ENCODE assay signal across 17 cellular contexts in genomic region chr9:80552931-80553330, GRCh38.
DNase-seq lines count a peak whose midpoint lies in the region; ATAC-seq and TF ChIP-seq lines count a peak whose summit lies in the region.
"Had no signal": no experiment of that assay in that cellular context is flagged by ENCODE, and none has a peak within 500 bp of the region (broad histone marks: within the 10 kb centered on the region; RNA-seq: fewer than 3 reads in every experiment).

No MANE protein-coding gene starts in this region.

- H3K4me3 Mint-ChIP-seq in activated CD4-positive, alpha-beta T cell treated with anti-CD3 and anti-CD28 coated beads for 36 hours: no peak overlapping the region
- H3K4me3 Mint-ChIP-seq: activated CD8-positive, alpha-beta T cell treated with anti-CD3 and anti-CD28 coated beads for 36 hours; activated T-helper 1 cell treated with anti-CD3 and anti-CD28 coated beads, Interleukin-12 subunit alpha, Interleukin-12 subunit beta, Interleukin-2, Interleukin-4 antibody, amounts not matched to agents 30 ng/mL and 10 ng/mL and 1 ng/mL, durations not matched to agents 14 hours and 24 hours and 36 hours; immature natural killer cell had no signal

- H4K20me1 ChIP-seq in smooth muscle cell (ENCODE audit: low read depth): no peaks in the 10 kb centered on the region

- ATAC-seq in body of pancreas (no peak), right cardiac atrium (peak; percentile 87 to 89), GM21737 (IDR thresholded peaks at IDR 0.05; ENCODE audit: unreplicated experiment) (no peak)
- no peak for ATAC-seq in activated CD4-positive, alpha-beta T cell treated with anti-CD3 and anti-CD28 coated beads for 36 hours
- ATAC-seq: activated CD8-positive, alpha-beta T cell treated with anti-CD3 and anti-CD28 coated beads for 36 hours had no signal

- no peak overlapping the region for H3K4me3 ChIP-seq in body of pancreas
- no peak overlapping the region for H3K4me3 ChIP-seq in right cardiac atrium (ENCODE audit: low read length)
- H3K4me3 ChIP-seq in smooth muscle cell: no peak overlapping the region
- H3K4me3 ChIP-seq in thyroid gland (replicated peaks in 1 of 3): no peak overlapping the region
- H3K4me3 ChIP-seq: ovary, suprapubic skin had no signal

- H3K36me3 ChIP-seq in body of pancreas (replicated peaks in 1 of 2; ENCODE audit: insufficient read depth in 1 of 2, low read depth in 2 of 2) (no peaks in the 10 kb centered on the region), smooth muscle cell (ENCODE audit: low read depth) (no peaks in the 10 kb centered on the region), thyroid gland (no peaks in the 10 kb centered on the region)
- H3K36me3 ChIP-seq: ovary, suprapubic skin had no signal

- H3K36me3 Mint-ChIP-seq in activated CD4-positive, alpha-beta T cell treated with anti-CD3 and anti-CD28 coated beads for 36 hours (ENCODE audit: low read depth): no peaks in the 10 kb centered on the region
- H3K36me3 Mint-ChIP-seq: immature natural killer cell had no signal

- no peaks in the 10 kb centered on the region for H3K4me1 Mint-ChIP-seq in activated CD4-positive, alpha-beta T cell treated with anti-CD3 and anti-CD28 coated beads for 36 hours
- H3K4me1 Mint-ChIP-seq: immature natural killer cell had no signal

- H3K27me3 Mint-ChIP-seq in activated CD4-positive, alpha-beta T cell treated with anti-CD3 and anti-CD28 coated beads for 36 hours: no peaks in the 10 kb centered on the region
- H3K27me3 Mint-ChIP-seq: activated CD8-positive, alpha-beta T cell treated with anti-CD3 and anti-CD28 coated beads for 36 hours had no signal

- DNase-seq in HEK293T (ENCODE audit: extremely low spot score): peak; percentile 10
- peak in 3 of 4 donors; percentile 7 to 12 (median 10) for DNase-seq in body of pancreas
- peak; percentile 35 to 66 (median 51) for DNase-seq in right cardiac atrium
- no peak for DNase-seq in smooth muscle cell (lab: John Stamatoyannopoulos, UW; ENCODE audit: unreplicated experiment)
- DNase-seq in GF-D8 (lab: John Stamatoyannopoulos, UW): no peak
- DNase-seq in thyroid gland: no peak
- no peak for DNase-seq in activated CD4-positive, alpha-beta T cell treated with anti-CD3 and anti-CD28 coated beads for 36 hours
- DNase-seq: activated CD8-positive, alpha-beta T cell treated with anti-CD3 and anti-CD28 coated beads for 36 hours; DMS79; immature natural killer cell; NCI-H2107; SHP77 treated with DMSO at 0.1 percent for 48 hours; stimulated activated CD4-positive, alpha-beta T cell treated with anti-CD3 and anti-CD28 coated beads, Interleukin-15, amount 100 ng/mL, for 24 hours had no signal

- H3F3A ChIP-seq in smooth muscle cell (ENCODE audit: low read depth): no peaks in the 10 kb centered on the region

- H2AFZ ChIP-seq in smooth muscle cell (ENCODE audit: low read depth): no peak overlapping the region

- no peak overlapping the region for H3K27ac Mint-ChIP-seq in activated CD4-positive, alpha-beta T cell treated with anti-CD3 and anti-CD28 coated beads for 36 hours
- H3K27ac Mint-ChIP-seq: activated CD8-positive, alpha-beta T cell treated with anti-CD3 and anti-CD28 coated beads for 36 hours; activated T-helper 1 cell treated with anti-CD3 and anti-CD28 coated beads, Interleukin-12 subunit alpha, Interleukin-12 subunit beta, Interleukin-2, Interleukin-4 antibody, amounts not matched to agents 30 ng/mL and 10 ng/mL and 1 ng/mL, durations not matched to agents 14 hours and 24 hours and 36 hours; immature natural killer cell had no signal

- TF ChIP-seq CTCF in body of pancreas (IDR thresholded peaks at IDR 0.05) (no peak), smooth muscle cell (IDR thresholded peaks at IDR 0.05; ENCODE audit: borderline replicate concordance, insufficient read depth, poor library complexity, severe bottlenecking) (no peak), thyroid gland (IDR thresholded peaks at IDR 0.05) (no peak)

- H3K79me2 ChIP-seq in smooth muscle cell (ENCODE audit: low read depth): no peaks in the 10 kb centered on the region

- H3K9me3 Mint-ChIP-seq in activated CD4-positive, alpha-beta T cell treated with anti-CD3 and anti-CD28 coated beads for 36 hours (ENCODE audit: low read depth): peaks cover 2% of the 10 kb centered on the region
- H3K9me3 Mint-ChIP-seq: activated CD8-positive, alpha-beta T cell treated with anti-CD3 and anti-CD28 coated beads for 36 hours; activated T-helper 1 cell treated with anti-CD3 and anti-CD28 coated beads, Interleukin-12 subunit alpha, Interleukin-12 subunit beta, Interleukin-2, Interleukin-4 antibody, amounts not matched to agents 30 ng/mL and 10 ng/mL and 1 ng/mL, durations not matched to agents 14 hours and 24 hours and 36 hours had no signal

- CTCF ChIA-PET in HEK293T (lab: Yijun Ruan, JAX): no interaction called here
- CTCF ChIA-PET in activated CD4-positive, alpha-beta T cell treated with anti-CD3 and anti-CD28 coated beads for 36 hours (lab: Charles Lee): no interaction called here

- intact Hi-C loops in body of pancreas (cut with DNase I) (no loop called here), right cardiac atrium (cut with DNase I) (no loop called here), thyroid gland (cut with DNase I) (no loop called here)
- intact Hi-C loops in activated CD4-positive, alpha-beta T cell treated with anti-CD3 and anti-CD28 coated beads for 36 hours (cut with DNase I, micrococcal nuclease): loop anchor here in 1 of 2 experiments (1.0 kb wide), 1 partner anchor 49 kb away; no protein-coding TSS in a partner anchor

- POLR2A ChIA-PET in HEK293T (lab: Yijun Ruan, JAX): no interaction called here
- POLR2A ChIA-PET in activated CD4-positive, alpha-beta T cell treated with anti-CD3 and anti-CD28 coated beads for 36 hours (lab: Charles Lee): no interaction called here

- WGBS in body of pancreas, 2 donors: 41 to 62% methylated on average over 6 of the region's 6 CpGs
- WGBS in right cardiac atrium: 28% methylated on average over 6 of the region's 6 CpGs
- 32% methylated on average over 6 of the region's 6 CpGs for WGBS in smooth muscle cell (ENCODE audit: low lambda C conversion rate)
- WGBS in thyroid gland, 2 donors: 49 to 52% methylated on average over 6 of the region's 6 CpGs

- H3K9ac ChIP-seq in smooth muscle cell (ENCODE audit: low read depth): no peak overlapping the region

- H3K4me1 ChIP-seq in body of pancreas (no peaks in the 10 kb centered on the region), right cardiac atrium (ENCODE audit: control insufficient read depth, insufficient read depth, low read length) (no peaks in the 10 kb centered on the region), smooth muscle cell (ENCODE audit: low read depth) (peaks cover 17% of the 10 kb centered on the region), thyroid gland (no peaks in the 10 kb centered on the region)
- H3K4me1 ChIP-seq: suprapubic skin had no signal

- no peaks in the 10 kb centered on the region for H3K27me3 ChIP-seq in body of pancreas
- H3K27me3 ChIP-seq in right cardiac atrium (ENCODE audit: control insufficient read depth, insufficient read depth): no peaks in the 10 kb centered on the region
- H3K27me3 ChIP-seq in smooth muscle cell (ENCODE audit: low read depth): no peaks in the 10 kb centered on the region
- no peaks in the 10 kb centered on the region for H3K27me3 ChIP-seq in thyroid gland
- H3K27me3 ChIP-seq: ovary, suprapubic skin had no signal

- H3K9me3 ChIP-seq in body of pancreas: no peaks in the 10 kb centered on the region
- no peaks in the 10 kb centered on the region for H3K9me3 ChIP-seq in right cardiac atrium (ENCODE audit: control insufficient read depth, low read length)
- no peaks in the 10 kb centered on the region for H3K9me3 ChIP-seq in smooth muscle cell (replicated peaks; ENCODE audit: low read depth)
- H3K9me3 ChIP-seq in thyroid gland: no peaks in the 10 kb centered on the region
- H3K9me3 ChIP-seq: ovary, suprapubic skin had no signal

- TF ChIP-seq POLR2A in body of pancreas (IDR thresholded peaks at IDR 0.05): no peak
- TF ChIP-seq POLR2A in thyroid gland (IDR thresholded peaks at IDR 0.05): no peak

- no peak overlapping the region for H3K27ac ChIP-seq in body of pancreas
- H3K27ac ChIP-seq in right cardiac atrium (ENCODE audit: low read length): no peak overlapping the region
- no peak overlapping the region for H3K27ac ChIP-seq in smooth muscle cell (ENCODE audit: low read depth)
- no peak overlapping the region for H3K27ac ChIP-seq in thyroid gland
- H3K27ac ChIP-seq: ovary, suprapubic skin had no signal

- H3K4me2 ChIP-seq in smooth muscle cell: peak overlapping the region; percentile 27

TF ChIP-seq in HEK293T, 16 proteins besides CTCF, POLR2A, EP300 and RAD21:
- TF ChIP-seq FOXM1 (IDR thresholded peaks at IDR 0.05; ENCODE audit: borderline replicate concordance) (no peak), LEF1 (IDR thresholded peaks at IDR 0.05; ENCODE audit: borderline replicate concordance) (no peak), SUZ12 (IDR thresholded peaks at IDR 0.05) (no peak), TARDBP (IDR thresholded peaks at IDR 0.05) (no peak), FOXA1 (IDR thresholded peaks at IDR 0.05) (no peak), PKNOX1 (IDR thresholded peaks at IDR 0.05) (no peak), HDGF (IDR thresholded peaks at IDR 0.05; ENCODE audit: borderline replicate concordance) (no peak), ARNT (IDR thresholded peaks at IDR 0.05) (no peak), FOXK2 (IDR thresholded peaks at IDR 0.05) (no peak), L3MBTL2 (conservative IDR thresholded peaks at IDR 0.05) (no peak), ZNF384 (IDR thresholded peaks at IDR 0.05) (no peak), BHLHE40 (IDR thresholded peaks at IDR 0.05; ENCODE audit: borderline replicate concordance) (no peak), ELF4 (IDR thresholded peaks at IDR 0.05) (no peak), NFRKB (IDR thresholded peaks at IDR 0.05) (no peak), SP1 (IDR thresholded peaks at IDR 0.05) (no peak), CTBP1 (IDR thresholded peaks at IDR 0.05; ENCODE audit: borderline replicate concordance) (no peak)

Comparison
In these comparisons a context has a peak if more than half of its experiments do, and no peak if none do; other contexts are left out.
1. DNase-seq: peak in HEK293T (single experiment), body of pancreas (3 of 4) and right cardiac atrium (3 of 3); none in smooth muscle cell (single experiment), GF-D8 (single experiment), thyroid gland (0 of 2) and activated CD4-positive, alpha-beta T cell treated with anti-CD3 and anti-CD28 coated beads for 36 hours (single experiment).
2. ATAC-seq: peak in right cardiac atrium (2 of 2); none in body of pancreas (single experiment), GM21737 (single experiment) and activated CD4-positive, alpha-beta T cell treated with anti-CD3 and anti-CD28 coated beads for 36 hours (single experiment).